ENCODE assay signal across 24 cellular contexts in genomic region chr11:132638421-132638820, GRCh38.
"Had no signal": no experiment of that assay in that cellular context is flagged by ENCODE, and none has a peak within 500 bp of the region (broad histone marks: within the 10 kb centered on the region; RNA-seq: fewer than 3 reads in every experiment).

No MANE protein-coding gene starts in this region.

- ATAC-seq: activated CD4-positive, alpha-beta T cell treated with anti-CD3 and anti-CD28 coated beads for 36 hours; activated CD4-positive, CD25-positive, alpha-beta regulatory T cell treated with anti-CD3 and anti-CD28 coated beads, Interleukin-2, amount 50 U/mL, for 24 hours; activated CD8-positive, alpha-beta T cell treated with anti-CD3 and anti-CD28 coated beads, Interleukin-2, amount 10 ng/mL, durations not matched to agents 7 days and 5 days; activated naive CD4-positive, alpha-beta T cell treated with anti-CD3 and anti-CD28 coated beads, Interleukin-2, amount 50 U/mL, for 72 hours; body of pancreas; Right ventricle myocardium inferior had no signal

- DNase-seq: activated CD4-positive, alpha-beta T cell treated with anti-CD3 and anti-CD28 coated beads for 36 hours; activated CD4-positive, alpha-beta T cell treated with anti-CD3 and anti-CD28 coated beads, Interleukin-2, amount 10 ng/mL, durations not matched to agents 7 days and 5 days; activated CD4-positive, alpha-beta T cell treated with anti-CD3 and anti-CD28 coated beads, Interleukin-2, amount 50 U/mL, for 48 hours; activated CD8-positive, alpha-beta T cell treated with anti-CD3 and anti-CD28 coated beads, Interleukin-2, amount 10 ng/mL, durations not matched to agents 7 days and 5 days; activated gamma-delta T cell; activated naive CD4-positive, alpha-beta T cell treated with Interleukin-2 at 50 U/mL for 16 hours; activated T-cell treated with anti-CD3 and anti-CD28 coated beads, Interleukin-2, amount 50 U/mL, for 24 hours; adrenal gland; body of pancreas; Kasumi-1; KG1; MM.1S; MV-4-11; NCI-H1092; NCI-H1436 treated with DMSO at 0.1 percent for 48 hours; NCI-H1694 treated with DMSO at 0.1 percent for 48 hours; NCI-H2029; NCI-H345; NCI-H524 treated with DMSO at 0.1 percent for 48 hours; NK-92 treated with Interleukin-12 subunit alpha and Interleukin-12 subunit beta, amount 100 ng/mL, for 24 hours; PC-9 had no signal
